In genomic region chr16:29809031-29809747, GRCh38 we compare ENCODE assay signal across 8 cellular contexts. TPM values are rescaled to one million over a fixed set of nuclear protein-coding genes. Genes with fewer than 3 reads are reported as not detected.
DNase-seq lines count a peak whose midpoint lies in the region; ATAC-seq, FAIRE-seq and TF ChIP-seq lines count a peak whose summit lies in the region.

No MANE protein-coding gene starts in this region.

- H3K4me1 ChIP-seq in heart right ventricle = peaks cover 31 to 73% (median 67%) of the 10 kb centered on the region in 9 donors
- H3K4me1 ChIP-seq in astrocyte (ENCODE audit: insufficient read depth, low read length) = peaks cover 39% of the 10 kb centered on the region
- peaks cover 61% of the 10 kb centered on the region for H3K4me1 ChIP-seq in mesenchymal stem cell (ENCODE audit: control insufficient read depth, insufficient read depth, low read depth, low read length)
- peaks cover 11 to 39% of the 10 kb centered on the region in 2 donors for H3K4me1 ChIP-seq in uterus

- ATAC-seq in heart right ventricle = no peak
- ATAC-seq in left cardiac atrium = no peak
- no peak for ATAC-seq in GM19395 (IDR thresholded peaks at IDR 0.05; ENCODE audit: unreplicated experiment)
- ATAC-seq in HG03460 (IDR thresholded peaks at IDR 0.05; ENCODE audit: unreplicated experiment) = no peak

- no peak for FAIRE-seq in astrocyte (lab: Jason Lieb, UNC)

- H2AFZ ChIP-seq in astrocyte (ENCODE audit: low read depth, low read length) = no peak overlapping the region
- H2AFZ ChIP-seq in mesenchymal stem cell (ENCODE audit: low read depth, low read length) = no peak overlapping the region

- peak overlapping the region; percentile 27 for H2AK5ac ChIP-seq in mesenchymal stem cell (ENCODE audit: low read length, severe bottlenecking)

- peak overlapping the region; percentile 91 for H3K4me3 Mint-ChIP-seq in astrocyte (ENCODE audit: unreplicated experiment)

- H2BK5ac ChIP-seq in mesenchymal stem cell (ENCODE audit: low read depth, low read length, poor library complexity, severe bottlenecking) = no peak overlapping the region

- H3K14ac ChIP-seq in mesenchymal stem cell (ENCODE audit: low read length in 2 of 2) = peak overlapping the region in 1 of 2 experiments; percentile 89

- H2BK120ac ChIP-seq in mesenchymal stem cell (ENCODE audit: low read depth, low read length) = peak overlapping the region; percentile 42

- H4K20me1 ChIP-seq in astrocyte (ENCODE audit: insufficient read depth, low read length) = peaks cover 34% of the 10 kb centered on the region

- H3K27ac Mint-ChIP-seq in astrocyte (ENCODE audit: unreplicated experiment) = no peak overlapping the region

- peak overlapping the region in 6 of 10 donors; percentile 52 to 67 (median 62) for H3K4me3 ChIP-seq in heart right ventricle
- H3K4me3 ChIP-seq in astrocyte (ENCODE audit: insufficient read depth, low read depth, low read length) = peak overlapping the region; percentile 77
- H3K4me3 ChIP-seq in mesenchymal stem cell (ENCODE audit: insufficient read depth in 1 of 2, low read depth in 1 of 2, low read length in 2 of 2) = peak overlapping the region in 1 of 2 experiments; percentile 81
- no peak overlapping the region for H3K4me3 ChIP-seq in uterus

- H3K4ac ChIP-seq in mesenchymal stem cell (ENCODE audit: low read depth in 1 of 2, low read length in 2 of 2) = no peak overlapping the region

- intact Hi-C loops in heart right ventricle (cut with DNase I) = loop anchor here in 1 of 10 donors (10.0 kb wide), 1 partner anchor 166 kb away; the partner anchor contains the start of gene TAOK2
- intact Hi-C loops in left cardiac atrium (cut with DNase I) = no loop called here
- intact Hi-C loops in uterus (cut with DNase I; ENCODE audit: low total_unique reads) = no loop called here

- H3K27ac ChIP-seq in heart right ventricle = peak overlapping the region in 8 of 10 donors; percentile 86 to 97 (median 93)
- no peak overlapping the region for H3K27ac ChIP-seq in astrocyte (ENCODE audit: low read depth, low read length)
- no peak overlapping the region for H3K27ac ChIP-seq in mesenchymal stem cell (ENCODE audit: low read length, poor library complexity, severe bottlenecking)
- peak overlapping the region; percentile 96 to 99 for H3K27ac ChIP-seq in uterus

- peak overlapping the region; percentile 61 for H4K8ac ChIP-seq in mesenchymal stem cell (ENCODE audit: low read length)

- H2BK12ac ChIP-seq in mesenchymal stem cell (ENCODE audit: low read length in 2 of 2) = peak overlapping the region in 1 of 2 experiments; percentile 58

- peak overlapping the region; percentile 84 for H3K9ac ChIP-seq in astrocyte (ENCODE audit: low read length)
- peak overlapping the region; percentile 91 for H3K9ac ChIP-seq in mesenchymal stem cell (ENCODE audit: low read length)

- DNase-seq in heart right ventricle (no peak), left cardiac atrium (no peak), astrocyte (ENCODE audit: low read depth) (no peak), mesenchymal stem cell (no peak), uterus (peak; percentile 34 to 38)
- DNase-seq in stimulated activated naive CD4-positive, alpha-beta T cell (lab: John Stamatoyannopoulos, UW) = no peak

- H3K9me3 Mint-ChIP-seq in astrocyte (ENCODE audit: unreplicated experiment) = no peaks in the 10 kb centered on the region

- peak overlapping the region; percentile 93 for H3K4me2 ChIP-seq in astrocyte (ENCODE audit: low read length)
- H3K4me2 ChIP-seq in mesenchymal stem cell (ENCODE audit: low read length, poor library complexity, severe bottlenecking) = peak overlapping the region; percentile 34

- WGBS in heart right ventricle, 2 donors = 72 to 74% methylated on average over 30 to 31 of the region's 31 CpGs
- WGBS in mesenchymal stem cell = 77% methylated on average over 29 of the region's 31 CpGs

- no peak overlapping the region for H2BK15ac ChIP-seq in mesenchymal stem cell (ENCODE audit: low read depth, poor library complexity, severe bottlenecking)

- peak overlapping the region in 1 of 2 experiments; percentile 75 for H3K23ac ChIP-seq in mesenchymal stem cell (ENCODE audit: low read length in 2 of 2)

- TF ChIP-seq CTCF in heart right ventricle (IDR thresholded peaks at IDR 0.05) (no peak), astrocyte (IDR thresholded peaks at IDR 0.05; ENCODE audit: insufficient read depth, low read depth, low read length) (no peak), uterus (IDR thresholded peaks at IDR 0.05) (no peak)

- no peaks in the 10 kb centered on the region for H3K9me3 ChIP-seq in heart right ventricle
- H3K9me3 ChIP-seq in astrocyte (ENCODE audit: insufficient read depth, low read depth, low read length) = no peaks in the 10 kb centered on the region
- no peaks in the 10 kb centered on the region for H3K9me3 ChIP-seq in mesenchymal stem cell (ENCODE audit: control insufficient read depth, low read length)
- H3K9me3 ChIP-seq in uterus = no peaks in the 10 kb centered on the region

- H3K36me3 ChIP-seq in heart right ventricle (peaks cover 0 to 22% (median 14%) of the 10 kb centered on the region in 9 donors), astrocyte (ENCODE audit: insufficient read depth, low read length) (no peaks in the 10 kb centered on the region), mesenchymal stem cell (ENCODE audit: control insufficient read depth in 1 of 2, insufficient read depth in 2 of 2, low read depth in 1 of 2, low read length in 2 of 2) (peaks cover 16 to 33% of the 10 kb centered on the region in 2 experiments), uterus (no peaks in the 10 kb centered on the region)

- H3K79me1 ChIP-seq in mesenchymal stem cell (replicated peaks; ENCODE audit: low read length, poor library complexity, severe bottlenecking) = peaks cover 10% of the 10 kb centered on the region

- peak overlapping the region; percentile 62 for H4K91ac ChIP-seq in mesenchymal stem cell (ENCODE audit: low read length)

- H3K27me3 ChIP-seq in heart right ventricle (peaks cover 0 to 16% (median 0%) of the 10 kb centered on the region in 7 donors), astrocyte (ENCODE audit: insufficient read depth, low read length) (no peaks in the 10 kb centered on the region), mesenchymal stem cell (ENCODE audit: control insufficient read depth in 1 of 2, insufficient read depth in 1 of 2, low read length in 2 of 2) (no peaks in the 10 kb centered on the region), uterus (no peaks in the 10 kb centered on the region)

- H3K4me1 Mint-ChIP-seq in astrocyte (ENCODE audit: low read depth, unreplicated experiment) = peaks cover 37% of the 10 kb centered on the region

- H3K79me2 ChIP-seq in astrocyte (ENCODE audit: insufficient read depth, low read length) = peaks cover 36% of the 10 kb centered on the region

- H3K27me3 Mint-ChIP-seq in astrocyte (ENCODE audit: low read depth, unreplicated experiment) = no peaks in the 10 kb centered on the region

- H3K36me3 Mint-ChIP-seq in astrocyte (ENCODE audit: low read depth, unreplicated experiment) = peaks cover 9% of the 10 kb centered on the region

- peak overlapping the region; percentile 28 to 55 for H3K18ac ChIP-seq in mesenchymal stem cell (ENCODE audit: low read depth in 1 of 2, low read length in 2 of 2)

- no peak for TF ChIP-seq POLR2A in uterus (IDR thresholded peaks at IDR 0.05)

RNA-seq across cellular contexts. Expression of gene PRRT2, which starts 2.8 kb away (rescaled TPM):
- 1 to 10 TPM in 8 of 10 donors, under 1 TPM in 2; 0.74 to 2.4 (median 1.1) TPM for total RNA-seq in heart right ventricle
- polyA plus RNA-seq in heart right ventricle = 1 to 10 TPM in 1 of 2 donors, under 1 TPM in 1; 0.62 to 6.3 TPM
- 1 to 10 TPM; 2.2 to 3.0 TPM for total RNA-seq in left cardiac atrium
- 6.2 and 6.7 TPM in 2 replicates for total RNA-seq in astrocyte
- polyA plus RNA-seq in mesenchymal stem cell (2013, experiment 1 of 2) = 3.8 TPM
- 4.1 TPM for polyA plus RNA-seq in mesenchymal stem cell (2013, experiment 2 of 2)
- total RNA-seq in uterus = 10 to 100 TPM; 20.2 to 54.5 (median 28.0) TPM

RNA-seq across cellular contexts. Expression of gene MAZ, which starts 2.9 kb away (rescaled TPM):
- total RNA-seq in heart right ventricle (100 to 1,000 TPM in 2 of 10 donors, 10 to 100 TPM in 8; 44.2 to 115 (median 60.5) TPM), left cardiac atrium (10 to 100 TPM; 84.8 to 96.7 TPM), astrocyte (216 and 247 TPM in 2 replicates), uterus (100 to 1,000 TPM in 1 of 4 donors, 10 to 100 TPM in 3; 32.8 to 200 (median 67.5) TPM)
- polyA plus RNA-seq in heart right ventricle = 100 to 1,000 TPM in 1 of 2 donors, 10 to 100 TPM in 1; 73.8 to 114 TPM
- 89.1 TPM for polyA plus RNA-seq in mesenchymal stem cell (2013, experiment 1 of 2)
- polyA plus RNA-seq in mesenchymal stem cell (2013, experiment 2 of 2) = 90.3 TPM

RNA-seq across cellular contexts. Expression of gene PAGR1, which starts 6.8 kb away (rescaled TPM):
- total RNA-seq in heart right ventricle (10 to 100 TPM in 9 of 10 donors, 1 to 10 TPM in 1; 9.6 to 14.8 (median 12.0) TPM), left cardiac atrium (10 to 100 TPM; 15.1 to 16.6 TPM), astrocyte (20.1 and 20.8 TPM in 2 replicates), uterus (10 to 100 TPM; 36.1 to 85.0 (median 46.9) TPM)
- 10 to 100 TPM; 28.7 to 35.1 TPM for polyA plus RNA-seq in heart right ventricle
- polyA plus RNA-seq in mesenchymal stem cell (2013, experiment 1 of 2) = 16.9 TPM
- 17.5 TPM for polyA plus RNA-seq in mesenchymal stem cell (2013, experiment 2 of 2)

RNA-seq across cellular contexts. Expression of gene MVP, which starts 11.1 kb away (rescaled TPM):
- total RNA-seq in heart right ventricle = 100 to 1,000 TPM in 1 of 10 donors, 10 to 100 TPM in 9; 24.5 to 122 (median 37.4) TPM
- 10 to 100 TPM; 50.9 to 53.0 TPM for polyA plus RNA-seq in heart right ventricle
- 10 to 100 TPM; 72.7 to 82.4 TPM for total RNA-seq in left cardiac atrium
- 38.7 and 40.1 TPM in 2 replicates for total RNA-seq in astrocyte
- polyA plus RNA-seq in mesenchymal stem cell (2013, experiment 1 of 2) = 148 TPM
- polyA plus RNA-seq in mesenchymal stem cell (2013, experiment 2 of 2) = 142 TPM
- total RNA-seq in uterus = 100 to 1,000 TPM in 1 of 4 donors, 10 to 100 TPM in 3; 38.4 to 132 (median 67.4) TPM

RNA-seq across cellular contexts. Expression of gene KIF22, which starts 18.6 kb away (rescaled TPM):
- total RNA-seq in heart right ventricle = 10 to 100 TPM; 28.6 to 48.2 (median 38.6) TPM
- 100 to 1,000 TPM in 1 of 2 donors, 10 to 100 TPM in 1; 16.3 to 136 TPM for polyA plus RNA-seq in heart right ventricle
- 10 to 100 TPM; 22.1 to 30.1 TPM for total RNA-seq in left cardiac atrium
- total RNA-seq in astrocyte = 12.5 and 14.3 TPM in 2 replicates
- 8.5 TPM for polyA plus RNA-seq in mesenchymal stem cell (2013, experiment 1 of 2)
- polyA plus RNA-seq in mesenchymal stem cell (2013, experiment 2 of 2) = 8.1 TPM
- 10 to 100 TPM in 3 of 4 donors, 1 to 10 TPM in 1; 5.9 to 70.4 (median 15.8) TPM for total RNA-seq in uterus

Comparison
In these comparisons a context has a peak if more than half of its experiments do, and no peak if none do; other contexts are left out.
1. DNase-seq: peak in uterus (2 of 2); none in heart right ventricle (0 of 2), left cardiac atrium (single experiment), astrocyte (single experiment), mesenchymal stem cell (single experiment) and stimulated activated naive CD4-positive, alpha-beta T cell (0 of 6).
2. H3K27ac ChIP-seq: peak in heart right ventricle (8 of 10) and uterus (2 of 2); none in astrocyte (single experiment) and mesenchymal stem cell (single experiment).
3. H3K4me3 ChIP-seq: peak in heart right ventricle (6 of 10) and astrocyte (single experiment); none in uterus (0 of 2).